In the genomic region with DNA sequence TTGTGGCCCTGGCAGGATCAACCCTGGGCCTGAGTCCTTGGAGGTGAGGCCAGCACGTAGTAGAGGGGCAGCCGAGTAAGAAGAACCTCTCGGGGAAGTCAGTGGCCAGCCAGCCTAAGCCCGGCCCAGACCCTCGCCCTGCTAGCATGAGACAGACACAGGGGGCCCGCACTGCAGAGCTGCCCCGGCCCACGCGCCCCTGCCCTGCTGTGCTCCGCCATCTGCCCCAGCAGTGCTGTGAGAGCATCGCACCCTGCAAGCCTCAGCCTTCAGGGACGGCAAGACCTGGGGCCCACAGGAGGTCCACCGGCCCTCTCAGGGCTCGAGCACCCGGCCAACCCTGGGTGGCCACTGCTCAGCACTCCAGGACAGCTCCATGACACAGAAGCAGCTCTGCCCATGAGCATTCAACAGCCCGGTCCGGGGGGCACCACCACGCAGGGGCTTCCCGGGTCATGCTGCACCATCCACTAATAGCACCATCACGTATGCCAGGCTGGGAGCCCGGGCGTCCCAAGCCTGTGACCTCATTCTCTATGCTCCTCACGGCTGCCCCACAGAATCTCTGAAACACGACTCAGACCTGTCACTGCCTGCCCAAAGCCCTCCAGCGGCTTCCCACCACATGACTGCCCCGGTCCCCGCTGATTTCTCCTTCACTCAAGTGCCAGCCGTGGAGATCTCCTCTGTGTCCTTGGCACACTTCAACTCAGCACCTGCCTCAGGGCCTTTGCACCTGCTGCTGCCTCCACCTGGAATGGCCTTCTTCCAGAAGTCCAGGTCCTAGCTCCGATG, we compare ENCODE assay signal across 1 cellular context.
TF ChIP-seq lines count a peak whose summit lies in the region.

No MANE protein-coding gene starts in this region.

TF ChIP-seq in IMR-90, 13 proteins besides CTCF, POLR2A, EP300 and RAD21:
- TF ChIP-seq RFX5 (IDR thresholded peaks at IDR 0.05; ENCODE audit: low read depth, low read length): no peak
- TF ChIP-seq, protein P1, sequence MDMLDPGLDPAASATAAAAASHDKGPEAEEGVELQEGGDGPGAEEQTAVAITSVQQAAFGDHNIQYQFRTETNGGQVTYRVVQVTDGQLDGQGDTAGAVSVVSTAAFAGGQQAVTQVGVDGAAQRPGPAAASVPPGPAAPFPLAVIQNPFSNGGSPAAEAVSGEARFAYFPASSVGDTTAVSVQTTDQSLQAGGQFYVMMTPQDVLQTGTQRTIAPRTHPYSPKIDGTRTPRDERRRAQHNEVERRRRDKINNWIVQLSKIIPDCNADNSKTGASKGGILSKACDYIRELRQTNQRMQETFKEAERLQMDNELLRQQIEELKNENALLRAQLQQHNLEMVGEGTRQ (IDR thresholded peaks at IDR 0.05; ENCODE audit: low read depth, low read length): peak; percentile 26; the same call in 1 of the 2 replicates
